1 cellular context compared by ENCODE assay signal in genomic region chr10:16828114-16828568, GRCh38.
TF ChIP-seq lines count a peak whose summit lies in the region.

No MANE protein-coding gene starts in this region.

TF ChIP-seq in K562, 482 proteins besides CTCF, POLR2A, EP300 and RAD21 (continued from another document):
- TF ChIP-seq TFAP4 (CRISPR knock-in tag; IDR thresholded peaks at IDR 0.05; ENCODE audit: borderline replicate concordance), result peak; percentile 20; the same call in 1 of the 2 replicates
- 0 out of 4 replicates have a peak, but pooled peaks of 1 of the 2 experiments have one; percentile 21 for TF ChIP-seq MAZ (CRISPR knock-in tag; conservative IDR thresholded peaks at IDR 0.05 in 1 of 2, IDR thresholded peaks at IDR 0.05 in 1 of 2)
- TF ChIP-seq ZC3H4 (CRISPR knock-in tag; IDR thresholded peaks at IDR 0.05; ENCODE audit: borderline replicate concordance), result no peak
- no peak for TF ChIP-seq ZNF76 (CRISPR knock-in tag; IDR thresholded peaks at IDR 0.05; ENCODE audit: borderline replicate concordance)
- peak; percentile 69; the same call in 1 of the 2 replicates for TF ChIP-seq STAG1 (CRISPR knock-in tag; IDR thresholded peaks at IDR 0.05; ENCODE audit: borderline replicate concordance)
- peak; percentile 56; the same call in 1 of the 2 replicates for TF ChIP-seq SMC3 (conservative IDR thresholded peaks at IDR 0.05; ENCODE audit: insufficient read depth, low read depth, low read length)
- TF ChIP-seq NCOA4 (IDR thresholded peaks at IDR 0.05; ENCODE audit: partially characterized antibody), result no peak
- TF ChIP-seq CC2D1A (IDR thresholded peaks at IDR 0.05), result 0 out of 2 replicates have a peak, but pooled peaks have one; percentile 19
- TF ChIP-seq PATZ1 (CRISPR knock-in tag; IDR thresholded peaks at IDR 0.05; ENCODE audit: borderline replicate concordance), result no peak
